ENCODE assay signal across 23 cellular contexts in genomic region chr2:232897971-232898408, GRCh38. TPM values are rescaled to one million over a fixed set of nuclear protein-coding genes. Genes with fewer than 3 reads are reported as not detected.
DNase-seq lines count a peak whose midpoint lies in the region; ATAC-seq, FAIRE-seq and TF ChIP-seq lines count a peak whose summit lies in the region.
"Had no signal": no experiment of that assay in that cellular context is flagged by ENCODE, and none has a peak within 500 bp of the region (broad histone marks: within the 10 kb centered on the region; RNA-seq: fewer than 3 reads in every experiment).

No MANE protein-coding gene starts in this region.

- H3K9me3 ChIP-seq in tibial nerve: no peaks in the 10 kb centered on the region
- H3K9me3 ChIP-seq in aorta (ENCODE audit: control insufficient read depth, low read length): no peaks in the 10 kb centered on the region
- H3K9me3 ChIP-seq: esophagus squamous epithelium, neutrophil, vagina had no signal

- peak; percentile 68 for ATAC-seq in activated CD8-positive, alpha-beta T cell treated with anti-CD3 and anti-CD28 coated beads for 36 hours
- no peak for ATAC-seq in activated CD8-positive, alpha-beta T cell treated with anti-CD3 and anti-CD28 coated beads, Interleukin-2, amount 10 ng/mL, durations not matched to agents 7 days and 5 days
- ATAC-seq in aorta (ENCODE audit: low FRiP score): no peak
- ATAC-seq: effector memory CD8-positive, alpha-beta T cell had no signal

- H3K9me3 Mint-ChIP-seq in activated CD8-positive, alpha-beta T cell treated with anti-CD3 and anti-CD28 coated beads for 36 hours: no peaks in the 10 kb centered on the region
- H3K9me3 Mint-ChIP-seq in activated CD8-positive, alpha-beta T cell treated with anti-CD3 and anti-CD28 coated beads, Interleukin-2, amount 10 ng/mL, durations not matched to agents 7 days and 5 days (ENCODE audit: insufficient read depth): no peaks in the 10 kb centered on the region
- no peaks in the 10 kb centered on the region for H3K9me3 Mint-ChIP-seq in T-helper 2 cell treated with Interferon-gamma antibody and Interleukin-4, amounts not matched to agents 5 μg/mL and 100 μg/mL, for 36 hours
- H3K9me3 Mint-ChIP-seq: activated naive CD4-positive, alpha-beta T cell treated with anti-CD3 and anti-CD28 coated beads, Interleukin-2, amount 50 U/mL, for 24 hours; effector memory CD8-positive, alpha-beta T cell; H9 had no signal

- H3K27ac ChIP-seq in caudate nucleus (ENCODE audit: low read depth, low read length) (peak overlapping the region; percentile 70), tibial nerve (no peak overlapping the region), aorta (ENCODE audit: low read depth in 1 of 2, low read length in 2 of 2) (no peak overlapping the region)
- H3K27ac ChIP-seq: esophagus squamous epithelium, neutrophil, vagina had no signal

- H3K4me1 Mint-ChIP-seq in activated CD8-positive, alpha-beta T cell treated with anti-CD3 and anti-CD28 coated beads for 36 hours (ENCODE audit: low read depth): peaks cover 6% of the 10 kb centered on the region
- H3K4me1 Mint-ChIP-seq in activated CD8-positive, alpha-beta T cell treated with anti-CD3 and anti-CD28 coated beads, Interleukin-2, amount 10 ng/mL, durations not matched to agents 7 days and 5 days (ENCODE audit: low read depth): no peaks in the 10 kb centered on the region
- H3K4me1 Mint-ChIP-seq in T-helper 2 cell treated with Interferon-gamma antibody and Interleukin-4, amounts not matched to agents 5 μg/mL and 100 μg/mL, for 36 hours (ENCODE audit: low read depth): no peaks in the 10 kb centered on the region
- H3K4me1 Mint-ChIP-seq: activated naive CD4-positive, alpha-beta T cell treated with anti-CD3 and anti-CD28 coated beads, Interleukin-2, amount 50 U/mL, for 24 hours had no signal

- TF ChIP-seq EP300 in tibial nerve (IDR thresholded peaks at IDR 0.05): no peak

- peaks cover 3% of the 10 kb centered on the region for H3K27me3 Mint-ChIP-seq in activated CD8-positive, alpha-beta T cell treated with anti-CD3 and anti-CD28 coated beads for 36 hours
- H3K27me3 Mint-ChIP-seq in activated CD8-positive, alpha-beta T cell treated with anti-CD3 and anti-CD28 coated beads, Interleukin-2, amount 10 ng/mL, durations not matched to agents 7 days and 5 days (ENCODE audit: low read depth): no peaks in the 10 kb centered on the region
- no peaks in the 10 kb centered on the region for H3K27me3 Mint-ChIP-seq in T-helper 2 cell treated with Interferon-gamma antibody and Interleukin-4, amounts not matched to agents 5 μg/mL and 100 μg/mL, for 36 hours (ENCODE audit: low read depth)
- H3K27me3 Mint-ChIP-seq: activated naive CD4-positive, alpha-beta T cell treated with anti-CD3 and anti-CD28 coated beads, Interleukin-2, amount 50 U/mL, for 24 hours had no signal

- TF ChIP-seq POLR2A in tibial nerve (IDR thresholded peaks at IDR 0.05): no peak
- TF ChIP-seq POLR2A in GM12891 (IDR thresholded peaks at IDR 0.05; ENCODE audit: low read depth, low read length): no peak

- intact Hi-C loops in activated CD8-positive, alpha-beta T cell treated with anti-CD3 and anti-CD28 coated beads for 36 hours (cut with micrococcal nuclease): no loop called here
- intact Hi-C loops in aorta (cut with DNase I): no loop called here

- no peak overlapping the region for H3K4me3 Mint-ChIP-seq in activated CD8-positive, alpha-beta T cell treated with anti-CD3 and anti-CD28 coated beads for 36 hours
- H3K4me3 Mint-ChIP-seq in activated CD8-positive, alpha-beta T cell treated with anti-CD3 and anti-CD28 coated beads, Interleukin-2, amount 10 ng/mL, durations not matched to agents 7 days and 5 days: no peak overlapping the region
- no peak overlapping the region for H3K4me3 Mint-ChIP-seq in T-helper 2 cell treated with Interferon-gamma antibody and Interleukin-4, amounts not matched to agents 5 μg/mL and 100 μg/mL, for 36 hours
- H3K4me3 Mint-ChIP-seq: activated naive CD4-positive, alpha-beta T cell treated with anti-CD3 and anti-CD28 coated beads, Interleukin-2, amount 50 U/mL, for 24 hours; effector memory CD8-positive, alpha-beta T cell; H9 had no signal

- no peak for TF ChIP-seq CTCF in activated CD8-positive, alpha-beta T cell treated with anti-CD3 and anti-CD28 coated beads for 36 hours (IDR thresholded peaks at IDR 0.05)
- no peak for TF ChIP-seq CTCF in tibial nerve (IDR thresholded peaks at IDR 0.05)

- H3K4me3 ChIP-seq in tibial nerve (no peak overlapping the region), aorta (ENCODE audit: low read length in 2 of 2) (no peak overlapping the region)
- H3K4me3 ChIP-seq: esophagus squamous epithelium, smooth muscle cell, vagina had no signal

- CTCF ChIA-PET in activated CD8-positive, alpha-beta T cell treated with anti-CD3 and anti-CD28 coated beads for 36 hours (lab: Charles Lee): interaction anchor here (1.2 to 1.6 kb wide), 3 partner anchors 131 to 162 kb away, joined by 3 to 4 read pairs (median 3); partner anchors contain the start of gene INPP5D
- CTCF ChIA-PET in activated CD8-positive, alpha-beta T cell treated with anti-CD3 and anti-CD28 coated beads, Interleukin-2, amount 10 ng/mL, durations not matched to agents 7 days and 5 days (lab: Charles Lee): no interaction called here

- H3K4me1 ChIP-seq in tibial nerve: peaks cover 0 to 15% (median 4%) of the 10 kb centered on the region in 4 donors
- H3K4me1 ChIP-seq in aorta (ENCODE audit: control insufficient read depth in 1 of 2, insufficient read depth in 2 of 2, low read length in 2 of 2): no peaks in the 10 kb centered on the region
- H3K4me1 ChIP-seq: vagina had no signal

- POLR2A ChIA-PET in activated CD8-positive, alpha-beta T cell treated with anti-CD3 and anti-CD28 coated beads for 36 hours (lab: Charles Lee): no interaction called here
- POLR2A ChIA-PET in activated CD8-positive, alpha-beta T cell treated with anti-CD3 and anti-CD28 coated beads, Interleukin-2, amount 10 ng/mL, durations not matched to agents 7 days and 5 days (lab: Charles Lee): no interaction called here

- H3K36me3 ChIP-seq in tibial nerve: peaks cover 0 to 14% (median 0%) of the 10 kb centered on the region in 3 donors
- no peaks in the 10 kb centered on the region for H3K36me3 ChIP-seq in aorta (ENCODE audit: control insufficient read depth in 1 of 2, insufficient read depth in 2 of 2, low read length in 1 of 2)
- H3K36me3 ChIP-seq: esophagus squamous epithelium, neutrophil, vagina had no signal

- no peaks in the 10 kb centered on the region for H3K36me3 Mint-ChIP-seq in activated CD8-positive, alpha-beta T cell treated with anti-CD3 and anti-CD28 coated beads for 36 hours (ENCODE audit: low read depth)
- no peaks in the 10 kb centered on the region for H3K36me3 Mint-ChIP-seq in activated CD8-positive, alpha-beta T cell treated with anti-CD3 and anti-CD28 coated beads, Interleukin-2, amount 10 ng/mL, durations not matched to agents 7 days and 5 days (ENCODE audit: low read depth)
- H3K36me3 Mint-ChIP-seq in T-helper 2 cell treated with Interferon-gamma antibody and Interleukin-4, amounts not matched to agents 5 μg/mL and 100 μg/mL, for 36 hours (ENCODE audit: low read depth): no peaks in the 10 kb centered on the region
- H3K36me3 Mint-ChIP-seq: activated naive CD4-positive, alpha-beta T cell treated with anti-CD3 and anti-CD28 coated beads, Interleukin-2, amount 50 U/mL, for 24 hours had no signal

- H3K27ac Mint-ChIP-seq in activated CD8-positive, alpha-beta T cell treated with anti-CD3 and anti-CD28 coated beads for 36 hours: peak overlapping the region; percentile 48
- no peak overlapping the region for H3K27ac Mint-ChIP-seq in activated CD8-positive, alpha-beta T cell treated with anti-CD3 and anti-CD28 coated beads, Interleukin-2, amount 10 ng/mL, durations not matched to agents 7 days and 5 days
- no peak overlapping the region for H3K27ac Mint-ChIP-seq in T-helper 2 cell treated with Interferon-gamma antibody and Interleukin-4, amounts not matched to agents 5 μg/mL and 100 μg/mL, for 36 hours
- H3K27ac Mint-ChIP-seq: activated naive CD4-positive, alpha-beta T cell treated with anti-CD3 and anti-CD28 coated beads, Interleukin-2, amount 50 U/mL, for 24 hours; effector memory CD8-positive, alpha-beta T cell; H9 had no signal

- WGBS in tibial nerve, 2 donors: 91 to 95% methylated on average over 6 to 9 of the region's 9 CpGs
- WGBS in aorta, 2 donors: 90 to 93% methylated on average over 9 of the region's 9 CpGs

- peak; percentile 70 for DNase-seq in activated CD8-positive, alpha-beta T cell treated with anti-CD3 and anti-CD28 coated beads for 36 hours
- no peak for DNase-seq in activated CD8-positive, alpha-beta T cell treated with anti-CD3 and anti-CD28 coated beads, Interleukin-2, amount 10 ng/mL, durations not matched to agents 7 days and 5 days
- peak; percentile 71 for DNase-seq in T-helper 2 cell treated with Interferon-gamma antibody and Interleukin-4, amounts not matched to agents 5 μg/mL and 100 μg/mL, for 36 hours (ENCODE audit: low spot score)
- DNase-seq in caudate nucleus (lab: John Stamatoyannopoulos, UW) (no peak), tibial nerve (ENCODE audit: low spot score in 2 of 2) (no peak), aorta (no peak), GM12891 (ENCODE audit: insufficient read length, low spot score) (no peak)
- DNase-seq in stimulated activated CD4-positive, alpha-beta T cell treated with anti-CD3 and anti-CD28 coated beads, Interleukin-4, amount 100 ng/mL, for 4 hours: peak; percentile 19 to 35
- DNase-seq: activated CD4-positive, CD25-positive, alpha-beta regulatory T cell treated with anti-CD3 and anti-CD28 coated beads, Interleukin-2, amount 50 U/mL, for 72 hours; C1 segment of cervical spinal cord; Calu3; effector memory CD8-positive, alpha-beta T cell; esophagus squamous epithelium; H9; kidney; MM.1S; NCI-H1694; NCI-H69; T1000 had no signal

- H3K27me3 ChIP-seq in tibial nerve (no peaks in the 10 kb centered on the region), aorta (ENCODE audit: control insufficient read depth in 1 of 2, insufficient read depth in 2 of 2, low read length in 1 of 2) (no peaks in the 10 kb centered on the region)
- H3K27me3 ChIP-seq: vagina had no signal

- no peak for FAIRE-seq in GM12891 (lab: Jason Lieb, UNC)
- FAIRE-seq: kidney had no signal

TF ChIP-seq in GM12891, 5 proteins besides CTCF, POLR2A, EP300 and RAD21:
- TF ChIP-seq TAF1 (IDR thresholded peaks at IDR 0.05; ENCODE audit: low read depth, low read length) (no peak), PAX5 (IDR thresholded peaks at IDR 0.05; ENCODE audit: insufficient read depth, low read length, severe bottlenecking) (no peak), SPI1 (IDR thresholded peaks at IDR 0.05; ENCODE audit: low read depth, low read length) (no peak), POU2F2 (IDR thresholded peaks at IDR 0.05; ENCODE audit: low read depth, low read length) (no peak), POLR2AphosphoS5 (IDR thresholded peaks at IDR 0.05; ENCODE audit: low read depth, low read length) (no peak)

RNA-seq across cellular contexts. Expression of gene SNORC, which starts 27.9 kb away (rescaled TPM):
- 1 to 10 TPM; 2.1 to 2.4 TPM for total RNA-seq in activated CD8-positive, alpha-beta T cell treated with anti-CD3 and anti-CD28 coated beads for 36 hours
- 1 to 10 TPM in 1 of 2 experiments, under 1 TPM in 1; 0.99 to 2.2 TPM for total RNA-seq in activated CD8-positive, alpha-beta T cell treated with anti-CD3 and anti-CD28 coated beads, Interleukin-2, amount 10 ng/mL, durations not matched to agents 7 days and 5 days
- total RNA-seq in tibial nerve (10 to 100 TPM in 3 of 4 donors, 1 to 10 TPM in 1; 6.9 to 24.0 (median 10.7) TPM), aorta (1 to 10 TPM; 1.7 to 2.5 TPM)
- polyA plus RNA-seq in aorta: 1 to 10 TPM in 1 of 2 donors, not detected in 1; 5.1 TPM
- polyA plus RNA-seq in GM12891 (2012; ENCODE audit: low read depth, missing spikeins): 0.82 TPM
- total RNA-seq: vagina had no signal

Comparison
In these comparisons a context has a peak if more than half of its experiments do, and no peak if none do; other contexts are left out.
1. DNase-seq: peak in activated CD8-positive, alpha-beta T cell treated with anti-CD3 and anti-CD28 coated beads for 36 hours (single experiment), T-helper 2 cell treated with Interferon-gamma antibody and Interleukin-4, amounts not matched to agents 5 μg/mL and 100 μg/mL, for 36 hours (single experiment) and stimulated activated CD4-positive, alpha-beta T cell treated with anti-CD3 and anti-CD28 coated beads, Interleukin-4, amount 100 ng/mL, for 4 hours (2 of 2); none in activated CD8-positive, alpha-beta T cell treated with anti-CD3 and anti-CD28 coated beads, Interleukin-2, amount 10 ng/mL, durations not matched to agents 7 days and 5 days (single experiment), caudate nucleus (0 of 61), tibial nerve (0 of 2), aorta (0 of 2) and GM12891 (single experiment).